ENCODE assay signal across 10 cellular contexts in the genomic region with DNA sequence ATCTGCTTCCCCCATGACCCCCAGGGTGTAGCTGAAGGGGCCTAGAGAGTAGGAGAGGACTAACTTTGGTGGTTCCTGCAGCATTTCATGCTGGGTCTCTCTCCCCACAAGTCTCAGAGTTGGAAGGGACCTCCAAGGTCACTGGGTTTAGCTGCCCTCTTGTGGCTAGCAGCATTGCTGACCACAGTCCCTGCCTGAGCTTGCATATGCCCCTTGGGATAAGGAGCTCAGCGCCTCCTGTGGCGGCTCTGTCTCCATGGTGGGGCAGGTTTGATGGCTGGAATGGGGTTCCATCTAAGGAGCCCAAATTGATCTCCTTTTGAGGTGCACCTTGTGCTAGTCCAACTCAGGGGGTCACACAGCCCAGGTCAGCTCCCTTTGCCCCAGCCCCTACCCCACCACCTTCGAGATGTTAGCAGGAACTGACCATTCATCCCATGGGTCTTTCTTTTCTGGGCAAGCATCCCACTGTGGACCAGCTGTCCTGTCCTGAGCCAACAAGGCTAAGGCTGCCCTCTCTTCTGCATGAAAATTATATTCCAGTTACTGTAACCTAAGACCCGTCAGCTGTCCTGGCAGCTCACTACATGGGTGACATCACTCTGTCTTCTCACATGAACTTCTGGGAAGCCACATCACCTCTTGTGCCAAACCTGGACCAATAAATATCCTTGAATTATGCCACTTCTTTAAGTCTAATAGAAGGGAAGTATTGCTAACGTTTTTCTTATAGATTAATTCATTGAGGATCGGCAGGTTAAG.
DNase-seq lines count a peak whose midpoint lies in the region; ATAC-seq and TF ChIP-seq lines count a peak whose summit lies in the region.
"Had no signal": no experiment of that assay in that cellular context is flagged by ENCODE, and none has a peak within 500 bp of the region (broad histone marks: within the 10 kb centered on the region; RNA-seq: fewer than 3 reads in every experiment).

No MANE protein-coding gene starts in this region.

- DNase-seq in Right ventricle myocardium superior = no peak
- DNase-seq in Right ventricle myocardium inferior (ENCODE audit: missing footprints) = no peak
- peak; percentile 68 for DNase-seq in SW480 (ENCODE audit: low spot score)
- DNase-seq in iPS DF 19.7 (ENCODE audit: low read depth, low spot score) = peak; percentile 60
- DNase-seq in aorta = no peak
- no peak for DNase-seq in AG20443 (ENCODE audit: low spot score)
- no peak for DNase-seq in midbrain (lab: John Stamatoyannopoulos, UW)
- DNase-seq in Peyer's patch = no peak
- DNase-seq: activated naive CD8-positive, alpha-beta T cell treated with anti-CD3 and anti-CD28 coated beads, Interleukin-2, amount 10 ng/mL, durations not matched to agents 7 days and 5 days had no signal

- no peak overlapping the region for H3K4me3 ChIP-seq in aorta (ENCODE audit: low read length in 2 of 2)
- no peak overlapping the region for H3K4me3 ChIP-seq in Peyer's patch

- H3K27me3 ChIP-seq in aorta (ENCODE audit: control insufficient read depth in 1 of 2, insufficient read depth in 2 of 2, low read length in 1 of 2) (no peaks in the 10 kb centered on the region), Peyer's patch (no peaks in the 10 kb centered on the region)
- H3K27me3 ChIP-seq: neutrophil had no signal

- peak; percentile 64 for ATAC-seq in Right ventricle myocardium superior (ENCODE audit: poor library complexity)
- ATAC-seq in Right ventricle myocardium inferior = no peak
- ATAC-seq in aorta (ENCODE audit: low FRiP score) = peak; percentile 54

- H3K27ac ChIP-seq in aorta (ENCODE audit: low read depth in 1 of 2, low read length in 2 of 2) (no peak overlapping the region), Peyer's patch (no peak overlapping the region)
- H3K27ac ChIP-seq: neutrophil had no signal

- no peak for TF ChIP-seq POLR2A in Peyer's patch (IDR thresholded peaks at IDR 0.05)

- peak in 3 of 6 experiments; percentile 27 to 35 (median 29) for TF ChIP-seq CTCF in Peyer's patch (IDR thresholded peaks at IDR 0.05)

- no peaks in the 10 kb centered on the region for H3K9me3 ChIP-seq in aorta (ENCODE audit: control insufficient read depth, low read length)
- H3K9me3 ChIP-seq in Peyer's patch = no peaks in the 10 kb centered on the region
- H3K9me3 ChIP-seq: neutrophil had no signal

- 69 to 79% methylated on average over 6 of the region's 6 CpGs for WGBS in aorta, 2 donors

- intact Hi-C loops in Right ventricle myocardium superior (cut with DNase I) = loop anchor here (5.0 kb wide), 1 partner anchor 136 kb away; no protein-coding TSS in a partner anchor
- intact Hi-C loops in Right ventricle myocardium inferior (cut with DNase I) = loop anchor here (5.0 kb wide), 1 partner anchor 136 kb away; no protein-coding TSS in a partner anchor
- intact Hi-C loops in aorta (cut with DNase I) = loop anchor here in 1 of 2 donors (2.0 kb wide), 1 partner anchor 135 kb away; no protein-coding TSS in a partner anchor

- no peaks in the 10 kb centered on the region for H3K36me3 ChIP-seq in aorta (ENCODE audit: control insufficient read depth in 1 of 2, insufficient read depth in 2 of 2, low read length in 1 of 2)
- H3K36me3 ChIP-seq in Peyer's patch = no peaks in the 10 kb centered on the region
- H3K36me3 ChIP-seq: neutrophil had no signal

- H3K4me1 ChIP-seq in aorta (ENCODE audit: control insufficient read depth in 1 of 2, insufficient read depth in 2 of 2, low read length in 2 of 2) = no peaks in the 10 kb centered on the region
- no peaks in the 10 kb centered on the region for H3K4me1 ChIP-seq in Peyer's patch

Comparison
In these comparisons a context has a peak if more than half of its experiments do, and no peak if none do; other contexts are left out.
1. DNase-seq: peak in SW480 (single experiment) and iPS DF 19.7 (single experiment); none in Right ventricle myocardium superior (single experiment), Right ventricle myocardium inferior (single experiment), aorta (0 of 2), AG20443 (single experiment), midbrain (single experiment) and Peyer's patch (0 of 3).